11 cellular contexts compared by ENCODE assay signal in the genomic region with DNA sequence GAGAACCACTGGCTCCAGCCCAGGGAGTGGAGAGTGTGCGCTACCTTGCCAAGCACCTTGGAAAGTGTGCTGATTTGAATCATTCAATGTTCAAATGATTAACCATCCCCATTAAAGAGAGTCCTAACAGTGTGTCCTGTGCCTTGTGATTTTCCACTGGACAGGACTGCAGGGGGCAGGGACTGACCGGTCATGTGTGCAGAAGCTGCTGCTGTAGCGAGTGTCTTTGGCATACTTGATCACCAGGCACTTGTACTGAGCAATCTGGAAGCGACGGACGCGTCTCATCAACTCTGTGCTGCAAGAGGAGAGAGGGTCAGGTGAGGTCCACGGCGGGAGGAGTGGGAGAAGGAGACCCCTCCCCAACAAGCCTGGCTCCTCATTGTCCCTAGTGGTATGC. TPM values are rescaled to one million over a fixed set of nuclear protein-coding genes. Genes with fewer than 3 reads are reported as not detected.
DNase-seq lines count a peak whose midpoint lies in the region; TF ChIP-seq lines count a peak whose summit lies in the region.
"Had no signal": no experiment of that assay in that cellular context is flagged by ENCODE, and none has a peak within 500 bp of the region (broad histone marks: within the 10 kb centered on the region; RNA-seq: fewer than 3 reads in every experiment).

No MANE protein-coding gene starts in this region.

- H3K9me2 ChIP-seq in DOHH2 (replicated peaks; ENCODE audit: control insufficient read depth, low read length), result no peaks in the 10 kb centered on the region
- no peaks in the 10 kb centered on the region for H3K9me2 ChIP-seq in OCI-LY7 (ENCODE audit: insufficient read depth, low read length)

- no peak overlapping the region for H2AFZ ChIP-seq in OCI-LY7 (ENCODE audit: low read length)

- H3F3A ChIP-seq in DOHH2 (ENCODE audit: control insufficient read depth, insufficient read depth), result no peaks in the 10 kb centered on the region

- H3K4me3 Mint-ChIP-seq in osteocyte (ENCODE audit: unreplicated experiment), result no peak overlapping the region

- H3K4me3 ChIP-seq in DOHH2 (ENCODE audit: low read length) (peak overlapping the region; percentile 100), OCI-LY7 (ENCODE audit: low read depth, low read length, poor library complexity, severe bottlenecking) (peak overlapping the region; percentile 76), epithelial cell of proximal tubule (ENCODE audit: low read depth, low read length) (peak overlapping the region; percentile 46)
- H3K4me3 ChIP-seq: lower lobe of right lung had no signal

- no peaks in the 10 kb centered on the region for H3K27me3 Mint-ChIP-seq in osteocyte (ENCODE audit: unreplicated experiment)

- no TSS peak for BruUV-seq in OCI-LY7 (replicated peaks; lab: Mats Ljungman, UMichigan)

- peaks cover 76% of the 10 kb centered on the region for H3K36me3 ChIP-seq in DOHH2 (ENCODE audit: control insufficient read depth, low read length)
- H3K36me3 ChIP-seq in OCI-LY7 (ENCODE audit: insufficient read depth, low read length), result peaks cover 48% of the 10 kb centered on the region
- H3K36me3 ChIP-seq: lower lobe of right lung had no signal

- TF ChIP-seq CTCF in DOHH2 (IDR thresholded peaks at IDR 0.05; ENCODE audit: low read depth, low read length, poor library complexity, severe bottlenecking) (no peak), OCI-LY7 (conservative IDR thresholded peaks at IDR 0.05; ENCODE audit: low read length) (no peak), epithelial cell of proximal tubule (conservative IDR thresholded peaks at IDR 0.05; ENCODE audit: low read depth, low read length) (no peak), osteocyte (IDR thresholded peaks at IDR 0.05) (no peak)

- H4K20me1 ChIP-seq in DOHH2 (ENCODE audit: control insufficient read depth, insufficient read depth, low read depth, low read length) (peaks cover 17% of the 10 kb centered on the region), OCI-LY7 (ENCODE audit: insufficient read depth, low read length) (peaks cover 3% of the 10 kb centered on the region; the same call in 1 of the 2 replicates)

- peaks cover 29% of the 10 kb centered on the region for H3K4me1 Mint-ChIP-seq in osteocyte (ENCODE audit: unreplicated experiment)

- H3K4me1 ChIP-seq in DOHH2 (ENCODE audit: control insufficient read depth, low read length) (peaks cover 67% of the 10 kb centered on the region), OCI-LY7 (ENCODE audit: insufficient read depth, low read length, poor library complexity, severe bottlenecking) (peaks cover 57% of the 10 kb centered on the region)

- intact Hi-C loops in OCI-LY7 (cut with micrococcal nuclease; ENCODE audit: unreplicated experiment), result no loop called here

- CTCF ChIA-PET in OCI-LY7 (lab: Charles Lee; ENCODE audit: unreplicated experiment), result no interaction called here

- H3K4me2 ChIP-seq in DOHH2 (ENCODE audit: low read length), result peak overlapping the region; percentile 97
- peak overlapping the region; percentile 84 for H3K4me2 ChIP-seq in OCI-LY7 (ENCODE audit: low read length)

- H3K79me2 ChIP-seq in DOHH2 (ENCODE audit: control insufficient read depth, low read length), result peaks cover 89% of the 10 kb centered on the region
- H3K79me2 ChIP-seq in OCI-LY7 (ENCODE audit: insufficient read depth, low read depth, low read length), result peaks cover 41% of the 10 kb centered on the region

- DNase-seq in OCI-LY7 (ENCODE audit: low spot score), result no peak
- peak; percentile 67 for DNase-seq in epithelial cell of proximal tubule (ENCODE audit: low read depth)
- peak; percentile 89 for DNase-seq in renal cortical epithelial cell (ENCODE audit: low read depth)
- no peak for DNase-seq in NK-92 (lab: John Stamatoyannopoulos, UW; ENCODE audit: unreplicated experiment)
- no peak for DNase-seq in osteocyte (ENCODE audit: extremely low spot score, unreplicated experiment)
- no peak for DNase-seq in NCI-H2171 treated with DMSO at 0.1 percent for 48 hours (lab: John Stamatoyannopoulos, UW)
- DNase-seq: Kasumi-1, lower lobe of right lung, NCI-H446 treated with DMSO at 0.1 percent for 48 hours had no signal

- POLR2A ChIA-PET in OCI-LY7 (lab: Charles Lee), result no interaction called here

- H3K27ac ChIP-seq in DOHH2 (ENCODE audit: low read depth, low read length) (no peak overlapping the region), OCI-LY7 (ENCODE audit: low read depth, low read length, poor library complexity, severe bottlenecking) (no peak overlapping the region)
- H3K27ac ChIP-seq: lower lobe of right lung had no signal

- H3K27ac Mint-ChIP-seq in osteocyte (ENCODE audit: unreplicated experiment), result no peak overlapping the region

- H3K27me3 ChIP-seq in DOHH2 (ENCODE audit: control insufficient read depth, low read length), result no peaks in the 10 kb centered on the region

- H3K9me3 Mint-ChIP-seq in osteocyte (ENCODE audit: unreplicated experiment), result no peaks in the 10 kb centered on the region

- H3K36me3 Mint-ChIP-seq in osteocyte (ENCODE audit: unreplicated experiment), result no peaks in the 10 kb centered on the region

- H3K9me3 ChIP-seq in DOHH2 (ENCODE audit: control insufficient read depth, insufficient read depth, low read length) (no peaks in the 10 kb centered on the region), OCI-LY7 (ENCODE audit: low read length) (no peaks in the 10 kb centered on the region)
- H3K9me3 ChIP-seq: lower lobe of right lung had no signal

RNA-seq across cellular contexts. Expression of gene TK1, which starts 2.0 kb away (rescaled TPM):
- 108 and 118 TPM in 2 replicates for total RNA-seq in OCI-LY7 (2014; rRNA removed; shearing (Covaris generic))
- 149 TPM in 2 replicates for total RNA-seq in OCI-LY7 (2022)
- total RNA-seq in epithelial cell of proximal tubule, result 245 and 276 TPM in 2 replicates
- total RNA-seq in renal cortical epithelial cell, result 4.3 and 54.5 TPM in 2 replicates
- total RNA-seq in osteocyte, result 16.0 and 16.2 TPM in 2 replicates

RNA-seq across cellular contexts. Expression of gene AFMID, which starts 2.3 kb away (rescaled TPM):
- 87.8 and 89.1 TPM in 2 replicates for total RNA-seq in OCI-LY7 (2014; rRNA removed; shearing (Covaris generic))
- total RNA-seq in OCI-LY7 (2022), result 90.2 and 101 TPM in 2 replicates
- total RNA-seq in epithelial cell of proximal tubule, result 29.5 and 47.2 TPM in 2 replicates
- total RNA-seq in renal cortical epithelial cell, result 27.6 and 28.7 TPM in 2 replicates
- total RNA-seq in osteocyte, result 33.7 and 35.1 TPM in 2 replicates

RNA-seq across cellular contexts. Expression of gene SYNGR2, which starts 16.5 kb away (rescaled TPM):
- 21.3 and 35.4 TPM in 2 replicates for total RNA-seq in OCI-LY7 (2014; rRNA removed; shearing (Covaris generic))
- 44.9 and 45.5 TPM in 2 replicates for total RNA-seq in OCI-LY7 (2022)
- total RNA-seq in epithelial cell of proximal tubule, result 66.7 and 137 TPM in 2 replicates
- total RNA-seq in renal cortical epithelial cell, result 47.6 and 77.7 TPM in 2 replicates
- total RNA-seq in osteocyte, result 43.2 and 48.6 TPM in 2 replicates

RNA-seq across cellular contexts. Expression of gene BIRC5, which starts 29.2 kb away (rescaled TPM):
- total RNA-seq in OCI-LY7 (2014; rRNA removed; shearing (Covaris generic)), result 229 and 266 TPM in 2 replicates
- total RNA-seq in OCI-LY7 (2022) (184 and 190 TPM in 2 replicates), epithelial cell of proximal tubule (68.0 and 129 TPM in 2 replicates), renal cortical epithelial cell (0.50 and 34.7 TPM in 2 replicates), osteocyte (11.9 and 12.3 TPM in 2 replicates)

RNA-seq across cellular contexts. Expression of gene C17orf99, which starts 38.7 kb away (rescaled TPM):
- not detected in 2 replicates for total RNA-seq in OCI-LY7 (2014; rRNA removed; shearing (Covaris generic))
- total RNA-seq in OCI-LY7 (2022) (1.1 TPM in 2 replicates), epithelial cell of proximal tubule (not detected in 2 replicates), renal cortical epithelial cell (not detected in 2 replicates), osteocyte (not detected in 2 replicates)
- total RNA-seq: Daoy, lower lobe of right lung had no signal

Comparison
In these comparisons a context has a peak if more than half of its experiments do, and no peak if none do; other contexts are left out.
1. H3K4me3 ChIP-seq: peak in every context shown above with its lines; median percentile 100 in DOHH2; 76 in OCI-LY7; 46 in epithelial cell of proximal tubule.
2. DNase-seq: peak in epithelial cell of proximal tubule (single experiment) and renal cortical epithelial cell (single experiment); none in OCI-LY7 (single experiment), NK-92 (single experiment), osteocyte (single experiment) and NCI-H2171 treated with DMSO at 0.1 percent for 48 hours (single experiment).